In the genomic region with DNA sequence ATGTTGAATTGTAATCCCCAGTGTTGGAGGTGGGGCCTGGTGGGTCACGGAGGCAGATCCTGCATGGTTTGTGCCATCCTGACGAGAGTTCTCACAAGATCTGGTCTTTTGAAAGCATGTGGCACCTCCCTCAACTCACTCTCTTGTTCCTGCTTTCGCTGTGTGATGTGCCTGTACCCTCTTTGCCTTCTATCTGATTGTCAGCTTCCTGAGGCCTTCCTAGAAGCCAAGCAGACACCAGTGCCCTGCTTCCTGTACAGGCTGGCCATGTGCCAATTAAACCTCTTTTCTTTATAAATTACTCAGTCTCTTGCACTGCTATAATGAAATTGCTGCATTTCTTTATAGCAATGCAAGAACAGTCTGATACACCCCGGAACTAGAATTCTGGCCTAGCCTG, we compare ENCODE assay signal across 20 cellular contexts. TPM values are rescaled to one million over a fixed set of nuclear protein-coding genes. Genes with fewer than 3 reads are reported as not detected.
DNase-seq lines count a peak whose midpoint lies in the region; ATAC-seq, FAIRE-seq and TF ChIP-seq lines count a peak whose summit lies in the region.
"Had no signal": no experiment of that assay in that cellular context is flagged by ENCODE, and none has a peak within 500 bp of the region (broad histone marks: within the 10 kb centered on the region; RNA-seq: fewer than 3 reads in every experiment).

No MANE protein-coding gene starts in this region.

- no peaks in the 10 kb centered on the region for H3K27me3 Mint-ChIP-seq in activated T-cell treated with anti-CD3 and anti-CD28 coated beads, Interleukin-2, amount 50 U/mL, for 24 hours
- peaks cover 0 to 1% of the 10 kb centered on the region in 2 donors for H3K27me3 Mint-ChIP-seq in CD4-positive, alpha-beta memory T cell

- H3K4me3 Mint-ChIP-seq in activated T-cell treated with anti-CD3 and anti-CD28 coated beads, Interleukin-2, amount 50 U/mL, for 24 hours = no peak overlapping the region
- no peak overlapping the region for H3K4me3 Mint-ChIP-seq in CD4-positive, alpha-beta memory T cell
- H3K4me3 Mint-ChIP-seq: IgD-negative memory B cell had no signal

- no peaks in the 10 kb centered on the region for H3K27me3 ChIP-seq in CD4-positive, alpha-beta memory T cell (ENCODE audit: insufficient read depth, low read length)
- H3K27me3 ChIP-seq in K562 (ENCODE audit: control insufficient read depth in 2 of 2, insufficient read depth in 2 of 2, low read length in 2 of 2) = peaks cover 0 to 32% of the 10 kb centered on the region in 2 experiments; a peak in 3 of 5 replicates

- TF ChIP-seq CTCF in K562 (IDR thresholded peaks at IDR 0.05 in 2 of 3, conservative IDR thresholded peaks at IDR 0.05 in 1 of 3; ENCODE audit: insufficient read depth in 2 of 3, low read depth in 1 of 3, low read length in 3 of 3) = no peak

- in situ Hi-C loops in K562 (cut with MboI) = no loop called here

- H4K20me1 ChIP-seq in K562 (replicated peaks; ENCODE audit: control insufficient read depth, insufficient read depth, low read length) = peaks cover 4% of the 10 kb centered on the region; the same call in 1 of the 2 replicates

- H3K4me1 Mint-ChIP-seq in activated T-cell treated with anti-CD3 and anti-CD28 coated beads, Interleukin-2, amount 50 U/mL, for 24 hours (ENCODE audit: low read depth) = peaks cover 10% of the 10 kb centered on the region
- peaks cover 10 to 15% (median 13%) of the 10 kb centered on the region in 4 donors for H3K4me1 Mint-ChIP-seq in CD4-positive, alpha-beta memory T cell
- H3K4me1 Mint-ChIP-seq: IgD-negative memory B cell had no signal

- H3K9ac ChIP-seq in K562 (ENCODE audit: insufficient read depth in 1 of 2, low read depth in 2 of 2, low read length in 2 of 2) = no peak overlapping the region
- H3K9ac ChIP-seq: GM23248 had no signal

- CTCF ChIA-PET in CD4-positive, alpha-beta memory T cell (lab: Charles Lee; ENCODE audit: partially characterized antibody) = interaction anchor here (1.4 to 6.7 kb wide), 3 partner anchors 14 to 48 kb away, joined by 5 to 56 read pairs (median 5); no protein-coding TSS in a partner anchor
- CTCF ChIA-PET in K562 (lab: Yijun Ruan, JAX; ENCODE audit: low intra/inter-chr PET ratio) = no interaction called here

- no peak for DNase-seq in activated T-cell treated with anti-CD3 and anti-CD28 coated beads, Interleukin-2, amount 50 U/mL, for 24 hours
- no peak for DNase-seq in activated T-cell treated with anti-CD3 and anti-CD28 coated beads, Interleukin-2, amount 50 U/mL, for 1 hour
- no peak for DNase-seq in CD4-positive, alpha-beta memory T cell
- DNase-seq in UCSD-AML1 (lab: John Stamatoyannopoulos, UW; ENCODE audit: unreplicated experiment) (peak; percentile 20), K562 (ENCODE audit: extremely low read depth in 1 of 4, low spot score in 3 of 4) (no peak), left colon (no peak)
- DNase-seq: GF-D8, GM23248, MV-4-11, NCI-H1436, NCI-H2029 treated with DMSO at 0.1 percent for 48 hours, NCI-H510A had no signal

- H3K79me2 ChIP-seq in K562 (ENCODE audit: control insufficient read depth, insufficient read depth, low read length) = no peaks in the 10 kb centered on the region

- H3K4me3 ChIP-seq in CD4-positive, alpha-beta memory T cell (ENCODE audit: low read length in 2 of 2) = no peak overlapping the region
- no peak overlapping the region for H3K4me3 ChIP-seq in K562
- H3K4me3 ChIP-seq: GM23248 had no signal

- peaks cover 8% of the 10 kb centered on the region for H3K4me1 ChIP-seq in CD4-positive, alpha-beta memory T cell (ENCODE audit: insufficient read depth, low read length)
- H3K4me1 ChIP-seq in K562 (replicated peaks in 1 of 2; ENCODE audit: control insufficient read depth in 2 of 2, insufficient read depth in 2 of 2, low read length in 2 of 2) = no peaks in the 10 kb centered on the region; a peak in 1 of 5 replicates

- H3K9me1 ChIP-seq in K562 (ENCODE audit: control insufficient read depth, insufficient read depth, low read length) = peaks cover 3% of the 10 kb centered on the region

- H3K4me2 ChIP-seq in K562 (ENCODE audit: insufficient read depth, low read length) = no peak overlapping the region

- intact Hi-C loops in CD4-positive, alpha-beta memory T cell (cut with micrococcal nuclease) = no loop called here
- intact Hi-C loops in K562 (cut with micrococcal nuclease) = no loop called here
- intact Hi-C loops in left colon (cut with DNase I, micrococcal nuclease) = no loop called here

- no TSS peak for BruUV-seq in K562 (replicated peaks; lab: Mats Ljungman, UMichigan)

- no peak for TF ChIP-seq EP300 in K562 (IDR thresholded peaks at IDR 0.05; ENCODE audit: low read length)

- TF ChIP-seq RAD21 in K562 (CRISPR knock-in tag; conservative IDR thresholded peaks at IDR 0.05 in 1 of 2, IDR thresholded peaks at IDR 0.05 in 1 of 2) = no peak

- H3K27ac Mint-ChIP-seq in activated T-cell treated with anti-CD3 and anti-CD28 coated beads, Interleukin-2, amount 50 U/mL, for 24 hours = peak overlapping the region; percentile 51
- peak overlapping the region in 5 of 7 donors; percentile 22 to 85 (median 55) for H3K27ac Mint-ChIP-seq in CD4-positive, alpha-beta memory T cell
- H3K27ac Mint-ChIP-seq: IgD-negative memory B cell had no signal

- H3K9me3 Mint-ChIP-seq in activated T-cell treated with anti-CD3 and anti-CD28 coated beads, Interleukin-2, amount 50 U/mL, for 24 hours = no peaks in the 10 kb centered on the region
- peaks cover 0 to 5% (median 2%) of the 10 kb centered on the region in 8 donors for H3K9me3 Mint-ChIP-seq in CD4-positive, alpha-beta memory T cell
- H3K9me3 Mint-ChIP-seq: IgD-negative memory B cell had no signal

- H2AFZ ChIP-seq in K562 (ENCODE audit: low read depth, low read length) = no peak overlapping the region
- H2AFZ ChIP-seq: GM23248 had no signal

- no peaks in the 10 kb centered on the region for H3K36me3 Mint-ChIP-seq in activated T-cell treated with anti-CD3 and anti-CD28 coated beads, Interleukin-2, amount 50 U/mL, for 24 hours (ENCODE audit: low read depth)
- no peaks in the 10 kb centered on the region for H3K36me3 Mint-ChIP-seq in CD4-positive, alpha-beta memory T cell

- H3K27ac ChIP-seq in CD4-positive, alpha-beta memory T cell (ENCODE audit: low read depth, low read length) = no peak overlapping the region
- no peak overlapping the region for H3K27ac ChIP-seq in K562 (ENCODE audit: extremely low read depth, low read depth, low read length)
- H3K27ac ChIP-seq: C4-2B, GM23248 had no signal

- FAIRE-seq in K562 (lab: Jason Lieb, UNC) = no peak
- FAIRE-seq: A204.1, D721Med had no signal

- H3K9me3 ChIP-seq in CD4-positive, alpha-beta memory T cell (ENCODE audit: control insufficient read depth in 1 of 2, low read length in 2 of 2) = no peaks in the 10 kb centered on the region
- no peaks in the 10 kb centered on the region for H3K9me3 ChIP-seq in K562 (replicated peaks; ENCODE audit: control insufficient read depth, insufficient read depth, low read depth, low read length)

- ATAC-seq in K562 (no peak), HG03108 (IDR thresholded peaks at IDR 0.05; ENCODE audit: unreplicated experiment) (no peak), GM18873 (IDR thresholded peaks at IDR 0.05; ENCODE audit: low FRiP score, unreplicated experiment) (no peak), left colon (no peak)
- ATAC-seq: Panc1 had no signal

- POLR2A ChIA-PET in CD4-positive, alpha-beta memory T cell (lab: Charles Lee; ENCODE audit: partially characterized antibody) = no interaction called here
- POLR2A ChIA-PET in K562 (lab: Yijun Ruan, JAX) = interaction anchor here (0.7 to 1.0 kb wide), 2 partner anchors 12 to 672 kb away, joined by 3 read pairs; partner anchors contain the start of gene SAAL1

- 0% methylated on average over 4 of the region's 4 CpGs for WGBS in K562 (ENCODE audit: insufficient coverage, low coverage, missing lambda C conversion rate)

- H3K36me3 ChIP-seq in CD4-positive, alpha-beta memory T cell (ENCODE audit: insufficient read depth, low read length) = no peaks in the 10 kb centered on the region
- H3K36me3 ChIP-seq in K562 (ENCODE audit: control insufficient read depth, insufficient read depth, low read length) = no peaks in the 10 kb centered on the region

- TF ChIP-seq POLR2A in K562 (conservative IDR thresholded peaks at IDR 0.05) = no peak

RNA-seq across cellular contexts. Expression of gene PTPN5, which starts 13.1 kb away (rescaled TPM):
- not detected for total RNA-seq in CD4-positive, alpha-beta memory T cell
- polyA plus RNA-seq in CD4-positive, alpha-beta memory T cell = not detected
- not detected in 2 replicates for total RNA-seq in K562 (2011; cell fraction: chromatin; rRNA removed; ENCODE audit: low replicate concordance)
- total RNA-seq in K562 (2011; cell fraction: nucleolus; rRNA removed) = not detected in 2 replicates
- not detected in 2 replicates for total RNA-seq in K562 (2011; cell fraction: nucleoplasm; rRNA removed)
- total RNA-seq in K562 (2014; rRNA removed) (not detected in 2 replicates), K562 (2014; rRNA removed; fragmentation: Illumina TruSeq; extraction: Trizol) (not detected in 2 replicates), K562 (2015; rRNA removed; fragmentation: Illumina TruSeq; extraction: Trizol) (not detected in 2 replicates), K562 (2021) (not detected in 2 replicates), left colon (under 1 TPM; 0.18 to 0.22 TPM)
- polyA plus RNA-seq in K562 (2011; rRNA removed) (not detected in 2 replicates), K562 (2014; fragmentation: Illumina TruSeq; extraction: Trizol) (not detected in 2 replicates), K562 (2014; fragmentation: Nextera tagmentation; extraction: Ambion mirVana) (not detected), K562 (2014; rRNA removed) (not detected in 2 replicates)
- not detected in 2 replicates for polyA plus RNA-seq in K562 (2011; cell fraction: cytosol; rRNA removed)
- not detected in 2 replicates for polyA plus RNA-seq in K562 (2011; cell fraction: nucleus; rRNA removed)
- polyA plus RNA-seq in K562 (2012) = not detected in 2 replicates
- not detected in 2 replicates for polyA minus RNA-seq in K562 (2011; rRNA and poly(A)+ RNA removed)
- not detected in 2 replicates for polyA minus RNA-seq in K562 (2011; cell fraction: cytosol; rRNA and poly(A)+ RNA removed)
- polyA minus RNA-seq in K562 (2011; cell fraction: nucleus; rRNA and poly(A)+ RNA removed) = not detected in 2 replicates
- total RNA-seq: GM23248, HT1080 had no signal
- polyA plus RNA-seq: GM23248, IgD-negative memory B cell had no signal

RNA-seq across cellular contexts. Expression of gene IGSF22, which starts 52.5 kb away (rescaled TPM):
- 1 to 10 TPM; 5.3 to 8.0 TPM for total RNA-seq in CD4-positive, alpha-beta memory T cell
- 1 to 10 TPM; 4.6 to 5.8 TPM for polyA plus RNA-seq in CD4-positive, alpha-beta memory T cell
- not detected in 2 replicates for total RNA-seq in K562 (2011; cell fraction: chromatin; rRNA removed; ENCODE audit: low replicate concordance)
- total RNA-seq in K562 (2011; cell fraction: nucleolus; rRNA removed) = not detected in 2 replicates
- not detected in 2 replicates for total RNA-seq in K562 (2011; cell fraction: nucleoplasm; rRNA removed)
- not detected in 2 replicates for total RNA-seq in K562 (2014; rRNA removed)
- total RNA-seq in K562 (2014; rRNA removed; fragmentation: Illumina TruSeq; extraction: Trizol) = not detected in 2 replicates
- total RNA-seq in K562 (2015; rRNA removed; fragmentation: Illumina TruSeq; extraction: Trizol) = not detected in 2 replicates
- not detected in 2 replicates for total RNA-seq in K562 (2021)
- polyA plus RNA-seq in K562 (2011; rRNA removed) = not detected in 2 replicates
- not detected in 2 replicates for polyA plus RNA-seq in K562 (2011; cell fraction: cytosol; rRNA removed)
- not detected in 2 replicates for polyA plus RNA-seq in K562 (2011; cell fraction: nucleus; rRNA removed)
- 0.33 TPM in 1 of 2 replicates, not detected in the other for polyA plus RNA-seq in K562 (2012)
- not detected in 2 replicates for polyA plus RNA-seq in K562 (2014; fragmentation: Illumina TruSeq; extraction: Trizol)
- not detected for polyA plus RNA-seq in K562 (2014; fragmentation: Nextera tagmentation; extraction: Ambion mirVana)
- not detected in 2 replicates for polyA plus RNA-seq in K562 (2014; rRNA removed)
- polyA minus RNA-seq in K562 (2011; rRNA and poly(A)+ RNA removed) = not detected in 2 replicates
- not detected in 2 replicates for polyA minus RNA-seq in K562 (2011; cell fraction: cytosol; rRNA and poly(A)+ RNA removed)
- polyA minus RNA-seq in K562 (2011; cell fraction: nucleus; rRNA and poly(A)+ RNA removed) = not detected in 2 replicates
- total RNA-seq in left colon = 1 to 10 TPM in 1 of 2 donors, under 1 TPM in 1; 0.81 to 2.0 TPM
- total RNA-seq: GM23248, HT1080 had no signal
- polyA plus RNA-seq: GM23248 had no signal
